17 cellular contexts compared by ENCODE assay signal in the genomic region with DNA sequence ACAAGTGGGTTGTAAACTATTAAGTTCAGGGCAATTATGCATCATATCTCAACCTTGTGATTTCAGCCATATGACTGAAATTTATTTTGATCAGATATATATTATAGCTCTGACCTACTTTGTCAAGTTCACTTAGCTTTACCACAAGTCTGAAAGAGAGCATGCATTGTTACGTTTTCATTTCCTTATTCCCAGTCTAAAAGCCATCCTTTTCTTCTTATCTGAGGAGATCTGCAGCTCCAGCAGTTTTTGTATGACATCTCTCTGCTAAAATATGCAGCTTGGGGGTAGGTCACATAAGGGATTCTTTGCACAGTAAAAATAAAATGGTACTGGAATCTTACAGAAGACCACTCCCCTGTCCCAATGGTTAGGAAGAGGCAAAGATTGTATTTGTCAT.
A peak's percentile ranks its signal among the peaks of the same experiment; 100 is the strongest.
DNase-seq lines count a peak whose midpoint lies in the region; ATAC-seq and TF ChIP-seq lines count a peak whose summit lies in the region.
"Had no signal": no experiment of that assay in that cellular context is flagged by ENCODE, and none has a peak within 500 bp of the region (broad histone marks: within the 10 kb centered on the region; RNA-seq: fewer than 3 reads in every experiment).

No MANE protein-coding gene starts in this region.

- H3K36me3 Mint-ChIP-seq in mesothelial cell of epicardium = peaks cover 3% of the 10 kb centered on the region
- H3K36me3 Mint-ChIP-seq: CD4-positive, CD25-positive, alpha-beta regulatory T cell; CD8-positive, alpha-beta T cell had no signal

- H3K27ac Mint-ChIP-seq in mesothelial cell of epicardium = peak overlapping the region; percentile 44
- H3K27ac Mint-ChIP-seq: B cell; CD4-positive, CD25-positive, alpha-beta regulatory T cell; CD8-positive, alpha-beta T cell; GM23338; H9 had no signal

- H3K4me1 Mint-ChIP-seq in mesothelial cell of epicardium = peaks cover 25% of the 10 kb centered on the region
- H3K4me1 Mint-ChIP-seq: B cell; CD4-positive, CD25-positive, alpha-beta regulatory T cell had no signal

- ATAC-seq in SK-N-SH treated with all-trans-retinoic acid at 6 μM for 48 hours (no peak), esophagus mucosa (no peak), HG02642 (IDR thresholded peaks at IDR 0.05; ENCODE audit: poor library complexity, unreplicated experiment) (no peak), GM21381 (IDR thresholded peaks at IDR 0.05; ENCODE audit: unreplicated experiment) (no peak)
- ATAC-seq: CD8-positive, alpha-beta T cell; GM23338; HCT116 had no signal

- in situ Hi-C loops in SK-MEL-5 (cut with HindIII; ENCODE audit: low pct_unique_long_range_greater_than_20kb, low sequenced_read_pairs) = no loop called here

- no peak overlapping the region for H3K4me3 Mint-ChIP-seq in mesothelial cell of epicardium
- H3K4me3 Mint-ChIP-seq: B cell; CD4-positive, CD25-positive, alpha-beta regulatory T cell; CD8-positive, alpha-beta T cell; GM23338; H9 had no signal

- no peaks in the 10 kb centered on the region for H3K27me3 Mint-ChIP-seq in mesothelial cell of epicardium (ENCODE audit: low read depth)
- H3K27me3 Mint-ChIP-seq: B cell; CD4-positive, CD25-positive, alpha-beta regulatory T cell had no signal

- TF ChIP-seq CTCF in mesothelial cell of epicardium (IDR thresholded peaks at IDR 0.05; ENCODE audit: unreplicated experiment) = no peak

- DNase-seq in COLO829 (ENCODE audit: low spot score) (peak; percentile 41), SK-MEL-5 (ENCODE audit: low read depth, low spot score) (peak; percentile 22), mesothelial cell of epicardium (ENCODE audit: low spot score in 2 of 2, unreplicated experiment in 2 of 2) (no peak), D341Med (ENCODE audit: low spot score) (no peak)
- DNase-seq: CD4-positive, CD25-positive, alpha-beta regulatory T cell; CD8-positive, alpha-beta T cell; DMS53; DMS79 treated with DMSO at 0.1 percent for 48 hours; GF-D8; H9 had no signal

- peaks cover 5% of the 10 kb centered on the region for H3K9me3 Mint-ChIP-seq in mesothelial cell of epicardium
- H3K9me3 Mint-ChIP-seq: GM23338, H9 had no signal

TF ChIP-seq in SK-N-SH treated with all-trans-retinoic acid at 6 μM for 48 hours, 23 proteins besides CTCF, POLR2A, EP300 and RAD21:
- TF ChIP-seq ISL1 (CRISPR knock-in tag; IDR thresholded peaks at IDR 0.05) = no peak
- peak; percentile 26 for TF ChIP-seq TCF4 (CRISPR knock-in tag; IDR thresholded peaks at IDR 0.05; ENCODE audit: borderline replicate concordance)

Comparison
In these comparisons a context has a peak if more than half of its experiments do, and no peak if none do; other contexts are left out.
1. DNase-seq: peak in COLO829 (single experiment) and SK-MEL-5 (single experiment); none in mesothelial cell of epicardium (0 of 2) and D341Med (single experiment).